Comparison of ENCODE assay signal across 28 cellular contexts in genomic region chr3:192902481-192903023, GRCh38. TPM values are rescaled to one million over a fixed set of nuclear protein-coding genes. Genes with fewer than 3 reads are reported as not detected.
DNase-seq lines count a peak whose midpoint lies in the region; ATAC-seq and TF ChIP-seq lines count a peak whose summit lies in the region.
"Had no signal": no experiment of that assay in that cellular context is flagged by ENCODE, and none has a peak within 500 bp of the region (broad histone marks: within the 10 kb centered on the region; RNA-seq: fewer than 3 reads in every experiment).

No MANE protein-coding gene starts in this region.

- peaks cover 68% of the 10 kb centered on the region for H3K4me1 Mint-ChIP-seq in T-helper 1 cell treated with Interleukin-12 subunit alpha and Interleukin-12 subunit beta and Interleukin-4 antibody, amounts not matched to agents 30 μg/mL and 1 μg/mL, for 36 hours (ENCODE audit: low read depth)
- H3K4me1 Mint-ChIP-seq: naive B cell had no signal

- TF ChIP-seq POLR2A in Peyer's patch (IDR thresholded peaks at IDR 0.05), result peak in 1 of 2 donors; percentile 12

- H3K4me3 Mint-ChIP-seq in T-helper 1 cell treated with Interleukin-12 subunit alpha and Interleukin-12 subunit beta and Interleukin-4 antibody, amounts not matched to agents 30 μg/mL and 1 μg/mL, for 36 hours, result no peak overlapping the region
- H3K4me3 Mint-ChIP-seq: CD4-positive, CD25-positive, alpha-beta regulatory T cell; endodermal cell; naive B cell; WTC11 had no signal

- H3K36me3 Mint-ChIP-seq in T-helper 1 cell treated with Interleukin-12 subunit alpha and Interleukin-12 subunit beta and Interleukin-4 antibody, amounts not matched to agents 30 μg/mL and 1 μg/mL, for 36 hours (ENCODE audit: low read depth), result peaks cover 58% of the 10 kb centered on the region
- H3K36me3 Mint-ChIP-seq: CD4-positive, CD25-positive, alpha-beta regulatory T cell; naive B cell had no signal

- 55% methylated on average over 6 of the region's 6 CpGs for WGBS in smooth muscle cell (ENCODE audit: low lambda C conversion rate)

- no peak overlapping the region for H3K9ac ChIP-seq in fibroblast of lung (ENCODE audit: insufficient read depth, low read length)
- no peak overlapping the region for H3K9ac ChIP-seq in smooth muscle cell (ENCODE audit: low read depth)

- H3K4me2 ChIP-seq in fibroblast of lung (ENCODE audit: extremely low read depth, insufficient read depth, low read length), result no peak overlapping the region
- peak overlapping the region; percentile 11 for H3K4me2 ChIP-seq in smooth muscle cell

- peaks cover 49% of the 10 kb centered on the region for H3K79me2 ChIP-seq in fibroblast of lung (ENCODE audit: control insufficient read depth, insufficient read depth, low read length)
- peaks cover 42% of the 10 kb centered on the region for H3K79me2 ChIP-seq in smooth muscle cell (ENCODE audit: low read depth)

- peaks cover 0 to 10% (median 0%) of the 10 kb centered on the region in 4 donors for H3K4me1 ChIP-seq in Peyer's patch
- H3K4me1 ChIP-seq in fibroblast of lung (ENCODE audit: control insufficient read depth, extremely low read depth, insufficient read depth, low read length), result peaks cover 13% of the 10 kb centered on the region
- H3K4me1 ChIP-seq in smooth muscle cell (ENCODE audit: low read depth), result peaks cover 4% of the 10 kb centered on the region
- H3K4me1 ChIP-seq: tibial nerve had no signal

- TF ChIP-seq CTCF in Peyer's patch (IDR thresholded peaks at IDR 0.05), result no peak
- no peak for TF ChIP-seq CTCF in fibroblast of lung (conservative IDR thresholded peaks at IDR 0.05 in 1 of 2, IDR thresholded peaks at IDR 0.05 in 1 of 2; ENCODE audit: low read depth in 1 of 2, low read length in 2 of 2)
- TF ChIP-seq CTCF in smooth muscle cell (IDR thresholded peaks at IDR 0.05; ENCODE audit: borderline replicate concordance, insufficient read depth, poor library complexity, severe bottlenecking), result no peak

- ATAC-seq in GM18502 (IDR thresholded peaks at IDR 0.05; ENCODE audit: poor library complexity, unreplicated experiment), result no peak
- ATAC-seq: esophagus mucosa, gastroesophageal sphincter, left ventricle myocardium superior, WTC11 had no signal

- no peaks in the 10 kb centered on the region for H3F3A ChIP-seq in smooth muscle cell (ENCODE audit: low read depth)

- no peak overlapping the region for H3K4me3 ChIP-seq in Peyer's patch
- no peak overlapping the region for H3K4me3 ChIP-seq in fibroblast of lung (replicated peaks in 1 of 4; ENCODE audit: control extremely low read depth in 1 of 4, insufficient read depth in 1 of 4, low read depth in 3 of 4, low read length in 4 of 4)
- H3K4me3 ChIP-seq in smooth muscle cell, result no peak overlapping the region
- H3K4me3 ChIP-seq: cardiac muscle cell, gastroesophageal sphincter, skin epidermis, tibial nerve had no signal

- H3K9me3 Mint-ChIP-seq in T-helper 1 cell treated with Interleukin-12 subunit alpha and Interleukin-12 subunit beta and Interleukin-4 antibody, amounts not matched to agents 30 μg/mL and 1 μg/mL, for 36 hours, result peaks cover 21% of the 10 kb centered on the region

- H2AFZ ChIP-seq in fibroblast of lung (ENCODE audit: low read length) (no peak overlapping the region), smooth muscle cell (ENCODE audit: low read depth) (no peak overlapping the region)

- no peaks in the 10 kb centered on the region for H3K27me3 Mint-ChIP-seq in T-helper 1 cell treated with Interleukin-12 subunit alpha and Interleukin-12 subunit beta and Interleukin-4 antibody, amounts not matched to agents 30 μg/mL and 1 μg/mL, for 36 hours (ENCODE audit: low read depth)
- H3K27me3 Mint-ChIP-seq: CD4-positive, CD25-positive, alpha-beta regulatory T cell had no signal

- H3K9me3 ChIP-seq in Peyer's patch (no peaks in the 10 kb centered on the region), fibroblast of lung (ENCODE audit: control insufficient read depth, insufficient read depth, low read depth, low read length) (no peaks in the 10 kb centered on the region), smooth muscle cell (replicated peaks; ENCODE audit: low read depth) (no peaks in the 10 kb centered on the region)
- H3K9me3 ChIP-seq: gastroesophageal sphincter, tibial nerve had no signal

- H3K36me3 ChIP-seq in Peyer's patch (no peaks in the 10 kb centered on the region), fibroblast of lung (ENCODE audit: control insufficient read depth, insufficient read depth, low read length) (no peaks in the 10 kb centered on the region), smooth muscle cell (ENCODE audit: low read depth) (no peaks in the 10 kb centered on the region)
- H3K36me3 ChIP-seq: cardiac muscle cell, gastroesophageal sphincter had no signal

- peak overlapping the region; percentile 35 for H3K27ac Mint-ChIP-seq in T-helper 1 cell treated with Interleukin-12 subunit alpha and Interleukin-12 subunit beta and Interleukin-4 antibody, amounts not matched to agents 30 μg/mL and 1 μg/mL, for 36 hours
- H3K27ac Mint-ChIP-seq: CD4-positive, CD25-positive, alpha-beta regulatory T cell; endodermal cell; naive B cell; WTC11 had no signal

- H3K27ac ChIP-seq in Peyer's patch (peak overlapping the region in 2 of 4 donors; percentile 32 to 80), fibroblast of lung (ENCODE audit: insufficient read depth, low read length) (peak overlapping the region; percentile 84), smooth muscle cell (ENCODE audit: low read depth) (no peak overlapping the region)
- H3K27ac ChIP-seq: cardiac muscle cell, gastroesophageal sphincter, skin epidermis, tibial nerve had no signal

- H3K27me3 ChIP-seq in Peyer's patch (no peaks in the 10 kb centered on the region), fibroblast of lung (ENCODE audit: control insufficient read depth, insufficient read depth, low read length) (no peaks in the 10 kb centered on the region), smooth muscle cell (ENCODE audit: low read depth) (no peaks in the 10 kb centered on the region)
- H3K27me3 ChIP-seq: gastroesophageal sphincter, tibial nerve had no signal

- H4K20me1 ChIP-seq in fibroblast of lung (ENCODE audit: control insufficient read depth, extremely low read depth, insufficient read depth, low read length) (no peaks in the 10 kb centered on the region), smooth muscle cell (ENCODE audit: low read depth) (peaks cover 39% of the 10 kb centered on the region)

- DNase-seq in T-helper 1 cell, result no peak
- DNase-seq in Peyer's patch, result peak in 2 of 3 donors; percentile 79 to 87
- no peak for DNase-seq in fibroblast of lung (ENCODE audit: low read depth in 2 of 2)
- no peak for DNase-seq in smooth muscle cell (lab: John Stamatoyannopoulos, UW; ENCODE audit: unreplicated experiment)
- DNase-seq in OCI-M1 (lab: John Stamatoyannopoulos, UW), result no peak
- no peak for DNase-seq in NCI-H774 (lab: John Stamatoyannopoulos, UW)
- DNase-seq: 8988T; activated naive CD4-positive, alpha-beta T cell treated with anti-CD3 and anti-CD28 coated beads, Interleukin-2, amount 50 U/mL, for 16 hours; CD4-positive, CD25-positive, alpha-beta regulatory T cell; cortex of kidney; DMS 273 treated with DMSO at 0.1 percent for 48 hours; endodermal cell; Kasumi-1; left ventricle myocardium superior; naive B cell; NCI-H187 treated with DMSO at 0.1 percent for 48 hours; NCI-H2171 treated with DMSO at 0.1 percent for 48 hours; NCI-H526 treated with DMSO at 0.1 percent for 48 hours; stimulated activated CD4-positive, alpha-beta T cell treated with anti-CD3 and anti-CD28 coated beads, Interleukin-1b, Interleukin-23, amount 100 ng/mL, for 48 hours; stimulated activated CD8-positive, alpha-beta memory T cell treated with anti-CD3 and anti-CD28 coated beads, Interleukin-4, amount 100 ng/mL, for 48 hours had no signal

RNA-seq across cellular contexts. Expression of gene MB21D2, which starts 15.1 kb away (rescaled TPM):
- total RNA-seq in Peyer's patch (10 to 100 TPM in 2 of 4 donors, 1 to 10 TPM in 2; 6.6 to 16.6 (median 13.0) TPM), fibroblast of lung (3.5 and 3.6 TPM in 2 replicates), smooth muscle cell (16.9 and 17.1 TPM in 2 replicates)
- polyA plus RNA-seq in fibroblast of lung (11.2 and 11.4 TPM in 2 replicates), smooth muscle cell (5.2 and 7.1 TPM in 2 replicates)
- polyA plus RNA-seq in fibroblast of lung (2012), result 7.5 and 8.7 TPM in 2 replicates
- 23.7 and 26.6 TPM in 2 replicates for polyA minus RNA-seq in fibroblast of lung (ENCODE audit: low replicate concordance)

Comparison
In these comparisons a context has a peak if more than half of its experiments do, and no peak if none do; other contexts are left out.
1. DNase-seq: peak in Peyer's patch (2 of 3); none in T-helper 1 cell (0 of 5), fibroblast of lung (0 of 2), smooth muscle cell (single experiment), OCI-M1 (single experiment) and NCI-H774 (single experiment).